In genomic region chr6:63516186-63516944, GRCh38 we compare ENCODE assay signal across 1 cellular context.
TF ChIP-seq lines count a peak whose summit lies in the region.

No MANE protein-coding gene starts in this region.

TF ChIP-seq in HepG2, 621 proteins besides CTCF, POLR2A, EP300 and RAD21 (continued from another document):
- TF ChIP-seq ZBTB44 (CRISPR knock-in tag; IDR thresholded peaks at IDR 0.05): 0 out of 2 replicates have a peak, but pooled peaks have one; percentile 60
- TF ChIP-seq TEAD2 (CRISPR knock-in tag; IDR thresholded peaks at IDR 0.05): no peak
- TF ChIP-seq SOX5 (CRISPR knock-in tag; IDR thresholded peaks at IDR 0.05; ENCODE audit: borderline replicate concordance): peak; percentile 98
- no peak for TF ChIP-seq MAZ (IDR thresholded peaks at IDR 0.05; ENCODE audit: borderline replicate concordance, low read depth, low read length)
- no peak for TF ChIP-seq MAZ (CRISPR knock-in tag; IDR thresholded peaks at IDR 0.05; ENCODE audit: low read depth)
- TF ChIP-seq ZBTB39 (CRISPR knock-in tag; IDR thresholded peaks at IDR 0.05): peak; percentile 84; the same call in 1 of the 2 replicates
- TF ChIP-seq SOX13 (IDR thresholded peaks at IDR 0.05): peak; percentile 92
- TF ChIP-seq SOX13 (CRISPR knock-in tag; conservative IDR thresholded peaks at IDR 0.05 in 1 of 2, IDR thresholded peaks at IDR 0.05 in 1 of 2): peak; percentile 57 to 99; a peak in 3 of 4 replicates
- TF ChIP-seq ZNF781 (CRISPR knock-in tag; IDR thresholded peaks at IDR 0.05; ENCODE audit: borderline replicate concordance, not compliant biosample characterization): peak; percentile 15
- peak; percentile 84 for TF ChIP-seq NR2C2 (CRISPR knock-in tag; IDR thresholded peaks at IDR 0.05; ENCODE audit: borderline replicate concordance)
- TF ChIP-seq WIZ (CRISPR knock-in tag; IDR thresholded peaks at IDR 0.05): 0 out of 2 replicates have a peak, but pooled peaks have one; percentile 30
- TF ChIP-seq DNMT3B (CRISPR knock-in tag; conservative IDR thresholded peaks at IDR 0.05): peak; percentile 69; the same call in 1 of the 2 replicates
- peak; percentile 87 for TF ChIP-seq SAP130 (CRISPR knock-in tag; IDR thresholded peaks at IDR 0.05; ENCODE audit: low read depth)
- no peak for TF ChIP-seq SNAPC5 (CRISPR knock-in tag; IDR thresholded peaks at IDR 0.05; ENCODE audit: borderline replicate concordance)
- peak; percentile 51; the same call in 1 of the 2 replicates for TF ChIP-seq HMGXB3 (CRISPR knock-in tag; IDR thresholded peaks at IDR 0.05; ENCODE audit: borderline replicate concordance)
- no peak for TF ChIP-seq SMYD3 (CRISPR knock-in tag; IDR thresholded peaks at IDR 0.05)
- peak; percentile 56 for TF ChIP-seq SMC3 (IDR thresholded peaks at IDR 0.05; ENCODE audit: low read length)
- TF ChIP-seq ZNF350 (CRISPR knock-in tag; IDR thresholded peaks at IDR 0.05; ENCODE audit: borderline replicate concordance, low read depth): no peak
- peak; percentile 64 for TF ChIP-seq FOXP1 (IDR thresholded peaks at IDR 0.05)
- peak; percentile 95 for TF ChIP-seq FOXP1 (CRISPR knock-in tag; IDR thresholded peaks at IDR 0.05)
- TF ChIP-seq ZFP36L2 (CRISPR knock-in tag; IDR thresholded peaks at IDR 0.05): no peak
- no peak for TF ChIP-seq ZNF747 (CRISPR knock-in tag; IDR thresholded peaks at IDR 0.05; ENCODE audit: borderline replicate concordance)
- no peak for TF ChIP-seq MXD4 (CRISPR knock-in tag; IDR thresholded peaks at IDR 0.05)
